ENCODE assay signal across 23 cellular contexts in genomic region chr1:160634543-160635491, GRCh38. TPM values are rescaled to one million over a fixed set of nuclear protein-coding genes. Genes with fewer than 3 reads are reported as not detected.
DNase-seq lines count a peak whose midpoint lies in the region; ATAC-seq lines count a peak whose summit lies in the region.
"Had no signal": no experiment of that assay in that cellular context is flagged by ENCODE, and none has a peak within 500 bp of the region (broad histone marks: within the 10 kb centered on the region; RNA-seq: fewer than 3 reads in every experiment).

No MANE protein-coding gene starts in this region.

- no peak overlapping the region for H3K4ac ChIP-seq in mesenchymal stem cell (ENCODE audit: low read depth in 1 of 2, low read length in 2 of 2)

- peaks cover 25% of the 10 kb centered on the region for H3K36me3 ChIP-seq in CD8-positive, alpha-beta memory T cell (ENCODE audit: insufficient read depth, low read length)
- H3K36me3 ChIP-seq in mesenchymal stem cell (ENCODE audit: control insufficient read depth in 1 of 2, insufficient read depth in 2 of 2, low read depth in 1 of 2, low read length in 2 of 2), result no peaks in the 10 kb centered on the region
- H3K36me3 ChIP-seq: brain microvascular endothelial cell, suprapubic skin had no signal

- POLR2A ChIA-PET in CD8-positive, alpha-beta memory T cell (lab: Charles Lee), result interaction anchor here (0.7 kb wide), 2 partner anchors 12 to 121 kb away, joined by 3 to 4 read pairs; no protein-coding TSS in a partner anchor
- POLR2A ChIA-PET in activated CD4-positive, alpha-beta memory T cell treated with anti-CD3 and anti-CD28 coated beads, Interleukin-2, amount 10 ng/mL, durations not matched to agents 7 days and 5 days (lab: Charles Lee), result interaction anchor here (0.6 to 1.3 kb wide), 5 partner anchors 10 to 41 kb away, joined by 3 to 4 read pairs (median 3); no protein-coding TSS in a partner anchor

- H2AFZ ChIP-seq in mesenchymal stem cell (ENCODE audit: low read depth, low read length), result no peak overlapping the region

- ATAC-seq in HG03159 (IDR thresholded peaks at IDR 0.05; ENCODE audit: unreplicated experiment) (no peak), GM21723 (IDR thresholded peaks at IDR 0.05; ENCODE audit: unreplicated experiment) (no peak)

- no peak overlapping the region for H3K9ac ChIP-seq in mesenchymal stem cell (ENCODE audit: low read length)

- no peak overlapping the region for H2BK15ac ChIP-seq in mesenchymal stem cell (ENCODE audit: low read depth, poor library complexity, severe bottlenecking)

- no peak overlapping the region for H3K4me2 ChIP-seq in mesenchymal stem cell (ENCODE audit: low read length, poor library complexity, severe bottlenecking)

- no peak overlapping the region for H3K14ac ChIP-seq in mesenchymal stem cell (ENCODE audit: low read length in 2 of 2)

- no peak overlapping the region for H3K4me3 ChIP-seq in CD8-positive, alpha-beta memory T cell (ENCODE audit: low read length)
- H3K4me3 ChIP-seq in mesenchymal stem cell (ENCODE audit: insufficient read depth in 1 of 2, low read depth in 1 of 2, low read length in 2 of 2), result no peak overlapping the region
- H3K4me3 ChIP-seq: suprapubic skin had no signal

- peaks cover 94% of the 10 kb centered on the region for H3K36me3 Mint-ChIP-seq in T-helper 2 cell treated with Interferon-gamma antibody and Interleukin-4, amounts not matched to agents 5 μg/mL and 100 μg/mL, for 36 hours (ENCODE audit: low read depth)
- peaks cover 31 to 77% (median 45%) of the 10 kb centered on the region in 3 donors for H3K36me3 Mint-ChIP-seq in CD8-positive, alpha-beta memory T cell
- H3K36me3 Mint-ChIP-seq in activated CD4-positive, alpha-beta memory T cell treated with anti-CD3 and anti-CD28 coated beads, Interleukin-2, amount 10 ng/mL, durations not matched to agents 7 days and 5 days (ENCODE audit: low read depth), result peaks cover 97% of the 10 kb centered on the region

- no peak overlapping the region for H3K4me3 Mint-ChIP-seq in T-helper 2 cell treated with Interferon-gamma antibody and Interleukin-4, amounts not matched to agents 5 μg/mL and 100 μg/mL, for 36 hours
- H3K4me3 Mint-ChIP-seq in CD8-positive, alpha-beta memory T cell, result peak overlapping the region in 6 of 7 donors; percentile 27 to 81 (median 54)
- H3K4me3 Mint-ChIP-seq in activated CD4-positive, alpha-beta memory T cell treated with anti-CD3 and anti-CD28 coated beads, Interleukin-2, amount 10 ng/mL, durations not matched to agents 7 days and 5 days, result peak overlapping the region; percentile 40
- H3K4me3 Mint-ChIP-seq: HFFc6, memory B cell, nephron progenitor cell had no signal

- H3K9me3 Mint-ChIP-seq in T-helper 2 cell treated with Interferon-gamma antibody and Interleukin-4, amounts not matched to agents 5 μg/mL and 100 μg/mL, for 36 hours, result peaks cover 3% of the 10 kb centered on the region
- no peaks in the 10 kb centered on the region for H3K9me3 Mint-ChIP-seq in CD8-positive, alpha-beta memory T cell
- H3K9me3 Mint-ChIP-seq in activated CD4-positive, alpha-beta memory T cell treated with anti-CD3 and anti-CD28 coated beads, Interleukin-2, amount 10 ng/mL, durations not matched to agents 7 days and 5 days, result no peaks in the 10 kb centered on the region
- H3K9me3 Mint-ChIP-seq: HFFc6, memory B cell, nephron progenitor cell had no signal

- H4K91ac ChIP-seq in mesenchymal stem cell (ENCODE audit: low read length), result peak overlapping the region; percentile 69

- no peak overlapping the region for H2AK5ac ChIP-seq in mesenchymal stem cell (ENCODE audit: low read length, severe bottlenecking)

- no peak overlapping the region for H3K23ac ChIP-seq in mesenchymal stem cell (ENCODE audit: low read length in 2 of 2)

- no peak for DNase-seq in T-helper 2 cell treated with Interferon-gamma antibody and Interleukin-4, amounts not matched to agents 5 μg/mL and 100 μg/mL, for 36 hours (ENCODE audit: low spot score)
- DNase-seq in T-helper 2 cell, result no peak
- DNase-seq in CD8-positive, alpha-beta memory T cell, result no peak
- no peak for DNase-seq in activated CD4-positive, alpha-beta memory T cell treated with anti-CD3 and anti-CD28 coated beads, Interleukin-2, amount 10 ng/mL, durations not matched to agents 7 days and 5 days
- no peak for DNase-seq in mesenchymal stem cell
- DNase-seq in GDM1 (lab: John Stamatoyannopoulos, UW), result no peak
- DNase-seq: 8988T; brain microvascular endothelial cell; C1 segment of cervical spinal cord; cortex of kidney; foreskin melanocyte; HFFc6; kidney glomerular epithelial cell; NCI-H187 treated with DMSO at 0.1 percent for 48 hours; NCI-H345; nephron progenitor cell; NK-92 treated with Interleukin-12 subunit alpha and Interleukin-12 subunit beta, amount 100 ng/mL, for 24 hours; RPMI8226; stimulated activated CD4-positive, alpha-beta T cell treated with anti-CD3 and anti-CD28 coated beads, Interleukin-2, amount 100 ng/mL, for 24 hours had no signal

- CTCF ChIA-PET in CD8-positive, alpha-beta memory T cell (lab: Charles Lee), result interaction anchor here (0.7 to 1.7 kb wide), 3 partner anchors 10 to 16 kb away, joined by 3 read pairs; no protein-coding TSS in a partner anchor
- CTCF ChIA-PET in activated CD4-positive, alpha-beta memory T cell treated with anti-CD3 and anti-CD28 coated beads, Interleukin-2, amount 10 ng/mL, durations not matched to agents 7 days and 5 days (lab: Charles Lee), result interaction anchor here (0.6 kb wide), 1 partner anchor 16 kb away, joined by 3 read pairs; no protein-coding TSS in a partner anchor

- peaks cover 99% of the 10 kb centered on the region for H3K4me1 ChIP-seq in CD8-positive, alpha-beta memory T cell (ENCODE audit: insufficient read depth, low read length)
- H3K4me1 ChIP-seq in mesenchymal stem cell (ENCODE audit: control insufficient read depth, insufficient read depth, low read depth, low read length), result peaks cover 1% of the 10 kb centered on the region

- H3K9me3 ChIP-seq in CD8-positive, alpha-beta memory T cell (ENCODE audit: low read length), result no peaks in the 10 kb centered on the region
- no peaks in the 10 kb centered on the region for H3K9me3 ChIP-seq in mesenchymal stem cell (ENCODE audit: control insufficient read depth, low read length)
- H3K9me3 ChIP-seq: suprapubic skin had no signal

- WGBS in mesenchymal stem cell, result 86% methylated on average over 8 of the region's 17 CpGs

- H3K27ac ChIP-seq in CD8-positive, alpha-beta memory T cell (ENCODE audit: low read depth, low read length), result no peak overlapping the region
- H3K27ac ChIP-seq in mesenchymal stem cell (ENCODE audit: low read length, poor library complexity, severe bottlenecking), result no peak overlapping the region
- H3K27ac ChIP-seq: brain microvascular endothelial cell, suprapubic skin had no signal

- H2BK12ac ChIP-seq in mesenchymal stem cell (ENCODE audit: low read length in 2 of 2), result no peak overlapping the region

- H3K27ac Mint-ChIP-seq in T-helper 2 cell treated with Interferon-gamma antibody and Interleukin-4, amounts not matched to agents 5 μg/mL and 100 μg/mL, for 36 hours, result peak overlapping the region; percentile 85
- H3K27ac Mint-ChIP-seq in CD8-positive, alpha-beta memory T cell, result peak overlapping the region in 7 of 8 donors; percentile 48 to 95 (median 92)
- peak overlapping the region; percentile 89 for H3K27ac Mint-ChIP-seq in activated CD4-positive, alpha-beta memory T cell treated with anti-CD3 and anti-CD28 coated beads, Interleukin-2, amount 10 ng/mL, durations not matched to agents 7 days and 5 days
- H3K27ac Mint-ChIP-seq: HFFc6, memory B cell, nephron progenitor cell had no signal

- H3K4me1 Mint-ChIP-seq in T-helper 2 cell treated with Interferon-gamma antibody and Interleukin-4, amounts not matched to agents 5 μg/mL and 100 μg/mL, for 36 hours (ENCODE audit: low read depth), result peaks cover 82% of the 10 kb centered on the region
- H3K4me1 Mint-ChIP-seq in CD8-positive, alpha-beta memory T cell, result peaks cover 95 to 99% (median 97%) of the 10 kb centered on the region in 3 donors
- H3K4me1 Mint-ChIP-seq in activated CD4-positive, alpha-beta memory T cell treated with anti-CD3 and anti-CD28 coated beads, Interleukin-2, amount 10 ng/mL, durations not matched to agents 7 days and 5 days, result peaks cover 97% of the 10 kb centered on the region

- H4K8ac ChIP-seq in mesenchymal stem cell (ENCODE audit: low read length), result peak overlapping the region; percentile 33

- no peak overlapping the region for H2BK5ac ChIP-seq in mesenchymal stem cell (ENCODE audit: low read depth, low read length, poor library complexity, severe bottlenecking)

- no peak overlapping the region for H2BK120ac ChIP-seq in mesenchymal stem cell (ENCODE audit: low read depth, low read length)

- H3K18ac ChIP-seq in mesenchymal stem cell (ENCODE audit: low read depth in 1 of 2, low read length in 2 of 2), result peak overlapping the region in 1 of 2 experiments; percentile 25

- no peaks in the 10 kb centered on the region for H3K27me3 Mint-ChIP-seq in T-helper 2 cell treated with Interferon-gamma antibody and Interleukin-4, amounts not matched to agents 5 μg/mL and 100 μg/mL, for 36 hours (ENCODE audit: low read depth)
- H3K27me3 Mint-ChIP-seq in CD8-positive, alpha-beta memory T cell, result peaks cover 0 to 1% of the 10 kb centered on the region in 2 donors
- H3K27me3 Mint-ChIP-seq in activated CD4-positive, alpha-beta memory T cell treated with anti-CD3 and anti-CD28 coated beads, Interleukin-2, amount 10 ng/mL, durations not matched to agents 7 days and 5 days, result no peaks in the 10 kb centered on the region
- H3K27me3 Mint-ChIP-seq: memory B cell had no signal

- no peaks in the 10 kb centered on the region for H3K79me1 ChIP-seq in mesenchymal stem cell (replicated peaks; ENCODE audit: low read length, poor library complexity, severe bottlenecking)

- no peaks in the 10 kb centered on the region for H3K27me3 ChIP-seq in CD8-positive, alpha-beta memory T cell (ENCODE audit: insufficient read depth, low read length, poor library complexity, severe bottlenecking)
- peaks cover 0 to 5% of the 10 kb centered on the region in 2 experiments for H3K27me3 ChIP-seq in mesenchymal stem cell (ENCODE audit: control insufficient read depth in 1 of 2, insufficient read depth in 1 of 2, low read length in 2 of 2)
- H3K27me3 ChIP-seq: brain microvascular endothelial cell, suprapubic skin had no signal

RNA-seq across cellular contexts. Expression of gene SLAMF1, which starts 12.0 kb away (rescaled TPM):
- total RNA-seq in CD8-positive, alpha-beta memory T cell, result 10 to 100 TPM; 74.0 to 75.0 TPM
- 48.5 TPM for polyA plus RNA-seq in CD8-positive, alpha-beta memory T cell
- total RNA-seq in activated CD4-positive, alpha-beta memory T cell treated with anti-CD3 and anti-CD28 coated beads, Interleukin-2, amount 10 ng/mL, durations not matched to agents 7 days and 5 days, result 100 to 1,000 TPM; 106 to 113 TPM
- 0.12 TPM for polyA plus RNA-seq in mesenchymal stem cell (2013, experiment 1 of 2)
- 0.15 TPM for polyA plus RNA-seq in mesenchymal stem cell (2013, experiment 2 of 2)
- total RNA-seq: HFFc6, suprapubic skin had no signal

RNA-seq across cellular contexts. Expression of gene CD84, which starts 55.5 kb away (rescaled TPM):
- total RNA-seq in CD8-positive, alpha-beta memory T cell, result 10 to 100 TPM; 25.1 to 27.6 TPM
- polyA plus RNA-seq in CD8-positive, alpha-beta memory T cell, result 58.1 TPM
- total RNA-seq in activated CD4-positive, alpha-beta memory T cell treated with anti-CD3 and anti-CD28 coated beads, Interleukin-2, amount 10 ng/mL, durations not matched to agents 7 days and 5 days, result 10 to 100 TPM; 21.6 to 23.3 TPM
- not detected for polyA plus RNA-seq in mesenchymal stem cell (2013, experiment 1 of 2)
- not detected for polyA plus RNA-seq in mesenchymal stem cell (2013, experiment 2 of 2)
- total RNA-seq: HFFc6 had no signal
